Comparison of ENCODE assay signal across 20 cellular contexts in the genomic region with DNA sequence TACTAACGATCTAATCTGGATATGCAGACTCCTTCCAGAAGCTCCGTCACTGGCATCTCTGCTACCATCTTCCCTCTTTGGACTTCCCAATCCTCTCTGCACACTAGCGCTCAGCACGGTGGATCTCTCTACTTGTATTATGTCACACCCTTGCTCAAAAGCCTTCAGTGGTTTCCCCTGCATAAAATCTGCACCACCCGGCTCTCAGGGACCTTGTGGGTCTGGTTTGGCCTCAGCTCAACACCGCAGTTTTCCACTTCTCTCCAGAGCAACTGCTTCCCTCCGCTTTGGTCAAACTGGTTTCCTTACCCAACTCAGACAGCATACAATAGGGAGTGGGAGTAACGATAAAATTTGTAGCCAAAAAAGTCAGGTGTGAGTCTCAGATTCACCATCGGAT.
"Had no signal": no experiment of that assay in that cellular context is flagged by ENCODE, and none has a peak within 500 bp of the region (broad histone marks: within the 10 kb centered on the region; RNA-seq: fewer than 3 reads in every experiment).

No MANE protein-coding gene starts in this region.

- H3K4me1 ChIP-seq: gastroesophageal sphincter, heart right ventricle, left lung, prostate gland, right atrium auricular region, tibial nerve had no signal

- H3K4me3 Mint-ChIP-seq: activated CD4-positive, alpha-beta memory T cell treated with anti-CD3 and anti-CD28 coated beads for 36 hours; activated CD4-positive, alpha-beta T cell treated with anti-CD3 and anti-CD28 coated beads for 36 hours; activated CD8-positive, alpha-beta memory T cell treated with anti-CD3 and anti-CD28 coated beads, Interleukin-2, amount 10 ng/mL, durations not matched to agents 7 days and 5 days; activated naive CD8-positive, alpha-beta T cell; stimulated activated naive CD8-positive, alpha-beta T cell treated with anti-CD3 and anti-CD28 coated beads, Interleukin-15, Interleukin-2, amounts not matched to agents 100 ng/mL and 50 ng/mL, for 24 hours had no signal

- H3K36me3 ChIP-seq: gastroesophageal sphincter, heart right ventricle, left lung, prostate gland, right atrium auricular region, tibial nerve, WERI-Rb-1 had no signal

- ATAC-seq: activated CD4-positive, alpha-beta T cell treated with anti-CD3 and anti-CD28 coated beads for 36 hours; activated CD8-positive, alpha-beta memory T cell treated with anti-CD3 and anti-CD28 coated beads, Interleukin-2, amount 10 ng/mL, durations not matched to agents 7 days and 5 days; esophagus mucosa; gastroesophageal sphincter; heart right ventricle; left lung had no signal

- H3K4me3 ChIP-seq: gastroesophageal sphincter, heart right ventricle, left lung, prostate gland, right atrium auricular region, tibial nerve had no signal

- H3K27ac ChIP-seq: gastroesophageal sphincter, heart right ventricle, left lung, prostate gland, right atrium auricular region, tibial nerve, WERI-Rb-1 had no signal

- H3K9me3 ChIP-seq: gastroesophageal sphincter, heart right ventricle, left lung, prostate gland, right atrium auricular region, tibial nerve had no signal

- DNase-seq: activated CD4-positive, alpha-beta memory T cell treated with anti-CD3 and anti-CD28 coated beads for 36 hours; activated CD4-positive, alpha-beta T cell treated with anti-CD3 and anti-CD28 coated beads for 36 hours; activated CD8-positive, alpha-beta memory T cell treated with anti-CD3 and anti-CD28 coated beads, Interleukin-2, amount 10 ng/mL, durations not matched to agents 7 days and 5 days; cerebellar nuclear complex; effector CD4-positive, alpha-beta T cell; heart right ventricle; left lung; midbrain; stimulated activated CD4-positive, alpha-beta T cell treated with anti-CD3 and anti-CD28 coated beads, Interleukin-12 subunit alpha, Interleukin-12 subunit beta, amount 100 ng/mL, for 4 hours; stimulated activated CD4-positive, alpha-beta T cell treated with anti-CD3 and anti-CD28 coated beads, Interleukin-2, amount 100 ng/mL, for 24 hours had no signal

- H3K27me3 ChIP-seq: left lung, right atrium auricular region, tibial nerve had no signal

- H3K27ac Mint-ChIP-seq: activated CD4-positive, alpha-beta memory T cell treated with anti-CD3 and anti-CD28 coated beads for 36 hours; activated CD4-positive, alpha-beta T cell treated with anti-CD3 and anti-CD28 coated beads for 36 hours; activated CD8-positive, alpha-beta memory T cell treated with anti-CD3 and anti-CD28 coated beads, Interleukin-2, amount 10 ng/mL, durations not matched to agents 7 days and 5 days; activated naive CD8-positive, alpha-beta T cell had no signal

- H3K36me3 Mint-ChIP-seq: activated CD4-positive, alpha-beta memory T cell treated with anti-CD3 and anti-CD28 coated beads for 36 hours; activated CD8-positive, alpha-beta memory T cell treated with anti-CD3 and anti-CD28 coated beads, Interleukin-2, amount 10 ng/mL, durations not matched to agents 7 days and 5 days had no signal

- FAIRE-seq: bronchial epithelial cell, urothelium cell line had no signal
